1 cellular context compared by ENCODE assay signal in the genomic region with DNA sequence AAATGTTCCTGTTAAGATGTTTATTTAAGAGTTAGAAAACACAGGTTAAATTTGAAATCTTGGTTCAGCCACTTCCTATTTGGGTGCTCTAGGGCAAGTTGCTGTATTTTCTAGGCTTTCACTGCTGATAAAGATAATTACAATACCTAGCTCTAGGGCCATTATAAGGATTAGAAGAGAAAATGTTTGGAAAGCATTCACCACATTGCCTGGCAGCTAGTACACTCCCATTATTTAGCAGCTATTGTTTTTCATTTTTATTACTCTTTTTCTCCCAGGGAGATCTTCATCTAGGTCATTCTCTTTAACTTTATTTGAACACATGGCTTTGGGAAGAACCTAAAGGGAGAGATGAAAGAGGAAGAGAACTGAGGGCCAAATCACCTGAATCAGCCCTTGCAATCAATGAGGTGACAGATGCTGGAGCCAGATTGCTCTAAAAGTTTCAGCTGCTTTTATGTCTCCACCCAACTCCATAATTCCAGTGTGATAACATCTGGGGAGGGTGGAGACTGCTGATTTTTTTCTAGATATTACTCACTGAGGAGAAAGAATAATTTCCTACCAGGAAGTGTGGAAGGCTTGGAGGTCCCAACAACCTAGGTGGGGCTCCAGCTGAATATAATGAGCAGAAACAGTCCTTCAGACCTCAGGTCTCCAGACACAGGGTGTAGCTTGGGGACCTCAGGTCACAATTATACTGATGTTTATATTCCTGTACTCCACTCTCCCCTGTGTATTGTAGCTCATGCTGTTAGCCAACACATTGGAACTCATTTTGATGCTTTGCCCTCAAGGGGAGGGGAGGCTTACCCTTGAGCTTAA.
TF ChIP-seq lines count a peak whose summit lies in the region.

No MANE protein-coding gene starts in this region.

TF ChIP-seq in HEK293, 187 proteins besides CTCF, POLR2A, EP300 and RAD21 (continued from another document and continues in another):
- TF ChIP-seq, protein P1, sequence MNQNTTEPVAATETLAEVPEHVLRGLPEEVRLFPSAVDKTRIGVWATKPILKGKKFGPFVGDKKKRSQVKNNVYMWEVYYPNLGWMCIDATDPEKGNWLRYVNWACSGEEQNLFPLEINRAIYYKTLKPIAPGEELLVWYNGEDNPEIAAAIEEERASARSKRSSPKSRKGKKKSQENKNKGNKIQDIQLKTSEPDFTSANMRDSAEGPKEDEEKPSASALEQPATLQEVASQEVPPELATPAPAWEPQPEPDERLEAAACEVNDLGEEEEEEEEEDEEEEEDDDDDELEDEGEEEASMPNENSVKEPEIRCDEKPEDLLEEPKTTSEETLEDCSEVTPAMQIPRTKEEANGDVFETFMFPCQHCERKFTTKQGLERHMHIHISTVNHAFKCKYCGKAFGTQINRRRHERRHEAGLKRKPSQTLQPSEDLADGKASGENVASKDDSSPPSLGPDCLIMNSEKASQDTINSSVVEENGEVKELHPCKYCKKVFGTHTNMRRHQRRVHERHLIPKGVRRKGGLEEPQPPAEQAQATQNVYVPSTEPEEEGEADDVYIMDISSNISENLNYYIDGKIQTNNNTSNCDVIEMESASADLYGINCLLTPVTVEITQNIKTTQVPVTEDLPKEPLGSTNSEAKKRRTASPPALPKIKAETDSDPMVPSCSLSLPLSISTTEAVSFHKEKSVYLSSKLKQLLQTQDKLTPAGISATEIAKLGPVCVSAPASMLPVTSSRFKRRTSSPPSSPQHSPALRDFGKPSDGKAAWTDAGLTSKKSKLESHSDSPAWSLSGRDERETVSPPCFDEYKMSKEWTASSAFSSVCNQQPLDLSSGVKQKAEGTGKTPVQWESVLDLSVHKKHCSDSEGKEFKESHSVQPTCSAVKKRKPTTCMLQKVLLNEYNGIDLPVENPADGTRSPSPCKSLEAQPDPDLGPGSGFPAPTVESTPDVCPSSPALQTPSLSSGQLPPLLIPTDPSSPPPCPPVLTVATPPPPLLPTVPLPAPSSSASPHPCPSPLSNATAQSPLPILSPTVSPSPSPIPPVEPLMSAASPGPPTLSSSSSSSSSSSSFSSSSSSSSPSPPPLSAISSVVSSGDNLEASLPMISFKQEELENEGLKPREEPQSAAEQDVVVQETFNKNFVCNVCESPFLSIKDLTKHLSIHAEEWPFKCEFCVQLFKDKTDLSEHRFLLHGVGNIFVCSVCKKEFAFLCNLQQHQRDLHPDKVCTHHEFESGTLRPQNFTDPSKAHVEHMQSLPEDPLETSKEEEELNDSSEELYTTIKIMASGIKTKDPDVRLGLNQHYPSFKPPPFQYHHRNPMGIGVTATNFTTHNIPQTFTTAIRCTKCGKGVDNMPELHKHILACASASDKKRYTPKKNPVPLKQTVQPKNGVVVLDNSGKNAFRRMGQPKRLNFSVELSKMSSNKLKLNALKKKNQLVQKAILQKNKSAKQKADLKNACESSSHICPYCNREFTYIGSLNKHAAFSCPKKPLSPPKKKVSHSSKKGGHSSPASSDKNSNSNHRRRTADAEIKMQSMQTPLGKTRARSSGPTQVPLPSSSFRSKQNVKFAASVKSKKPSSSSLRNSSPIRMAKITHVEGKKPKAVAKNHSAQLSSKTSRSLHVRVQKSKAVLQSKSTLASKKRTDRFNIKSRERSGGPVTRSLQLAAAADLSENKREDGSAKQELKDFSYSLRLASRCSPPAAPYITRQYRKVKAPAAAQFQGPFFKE (tag by site-specific recombination; IDR thresholded peaks at IDR 0.05; ENCODE audit: borderline replicate concordance), result no peak
- TF ChIP-seq BCL11B (tag by site-specific recombination; IDR thresholded peaks at IDR 0.05; ENCODE audit: low read depth) (no peak), ZNF600 (tag by site-specific recombination; IDR thresholded peaks at IDR 0.05) (no peak), ZNF350 (tag by site-specific recombination; IDR thresholded peaks at IDR 0.05) (no peak), ZNF311 (tag by site-specific recombination; IDR thresholded peaks at IDR 0.05; ENCODE audit: borderline replicate concordance) (no peak), ZNF664 (tag by site-specific recombination; IDR thresholded peaks at IDR 0.05) (no peak), ZNF426 (tag by site-specific recombination; IDR thresholded peaks at IDR 0.05) (no peak), YY1 (tag by site-specific recombination; IDR thresholded peaks at IDR 0.05) (no peak), ZFP3 (tag by site-specific recombination; IDR thresholded peaks at IDR 0.05; ENCODE audit: low read depth) (no peak), ZNF501 (tag by site-specific recombination; IDR thresholded peaks at IDR 0.05) (no peak), WT1 (tag by site-specific recombination; IDR thresholded peaks at IDR 0.05) (peak; percentile 92), ZNF560 (tag by site-specific recombination; IDR thresholded peaks at IDR 0.05; ENCODE audit: borderline replicate concordance) (no peak), ZNF155 (tag by site-specific recombination; IDR thresholded peaks at IDR 0.05) (no peak), ZNF777 (tag by site-specific recombination; IDR thresholded peaks at IDR 0.05; ENCODE audit: borderline replicate concordance) (no peak), ZNF785 (tag by site-specific recombination; IDR thresholded peaks at IDR 0.05) (no peak), ZBTB17 (tag by site-specific recombination; IDR thresholded peaks at IDR 0.05) (peak; percentile 46; the same call in 1 of the 2 replicates), REPIN1 (tag by site-specific recombination; IDR thresholded peaks at IDR 0.05; ENCODE audit: low read depth) (no peak), HOXD13 (CRISPR knock-in tag; IDR thresholded peaks at IDR 0.05; ENCODE audit: borderline replicate concordance) (no peak), ZBTB48 (tag by site-specific recombination; IDR thresholded peaks at IDR 0.05) (no peak), ZFHX2 (tag by site-specific recombination; conservative IDR thresholded peaks at IDR 0.05) (no peak), OSR2 (tag by site-specific recombination; IDR thresholded peaks at IDR 0.05) (peak; percentile 58; the same call in 1 of the 2 replicates), ZNF169 (tag by site-specific recombination; IDR thresholded peaks at IDR 0.05) (no peak), ZNF830 (tag by site-specific recombination; IDR thresholded peaks at IDR 0.05; ENCODE audit: low read depth) (no peak), ZNF354C (tag by site-specific recombination; IDR thresholded peaks at IDR 0.05; ENCODE audit: borderline replicate concordance, low read depth) (no peak), ZNF121 (tag by site-specific recombination; IDR thresholded peaks at IDR 0.05) (no peak), ZNF248 (tag by site-specific recombination; IDR thresholded peaks at IDR 0.05) (no peak), ZNF423 (tag by site-specific recombination; IDR thresholded peaks at IDR 0.05) (no peak), ZNF76 (tag by site-specific recombination; IDR thresholded peaks at IDR 0.05; ENCODE audit: borderline replicate concordance, low read depth) (no peak), ZNF768 (tag by site-specific recombination; IDR thresholded peaks at IDR 0.05) (no peak), ZNF626 (tag by site-specific recombination; IDR thresholded peaks at IDR 0.05) (no peak), ZNF530 (tag by site-specific recombination; IDR thresholded peaks at IDR 0.05; ENCODE audit: low read depth) (no peak), GLI2 (tag by site-specific recombination; IDR thresholded peaks at IDR 0.05; ENCODE audit: borderline replicate concordance, low read depth) (peak; percentile 32; the same call in 1 of the 2 replicates), ZNF654 (tag by site-specific recombination; IDR thresholded peaks at IDR 0.05; ENCODE audit: low read depth) (no peak), ZNF558 (tag by site-specific recombination; IDR thresholded peaks at IDR 0.05) (no peak), GLI4 (tag by site-specific recombination; IDR thresholded peaks at IDR 0.05) (no peak), ZNF302 (tag by site-specific recombination; IDR thresholded peaks at IDR 0.05; ENCODE audit: low read depth) (no peak)
- TF ChIP-seq, protein P2, sequence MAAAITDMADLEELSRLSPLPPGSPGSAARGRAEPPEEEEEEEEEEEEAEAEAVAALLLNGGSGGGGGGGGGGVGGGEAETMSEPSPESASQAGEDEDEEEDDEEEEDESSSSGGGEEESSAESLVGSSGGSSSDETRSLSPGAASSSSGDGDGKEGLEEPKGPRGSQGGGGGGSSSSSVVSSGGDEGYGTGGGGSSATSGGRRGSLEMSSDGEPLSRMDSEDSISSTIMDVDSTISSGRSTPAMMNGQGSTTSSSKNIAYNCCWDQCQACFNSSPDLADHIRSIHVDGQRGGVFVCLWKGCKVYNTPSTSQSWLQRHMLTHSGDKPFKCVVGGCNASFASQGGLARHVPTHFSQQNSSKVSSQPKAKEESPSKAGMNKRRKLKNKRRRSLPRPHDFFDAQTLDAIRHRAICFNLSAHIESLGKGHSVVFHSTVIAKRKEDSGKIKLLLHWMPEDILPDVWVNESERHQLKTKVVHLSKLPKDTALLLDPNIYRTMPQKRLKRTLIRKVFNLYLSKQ (tag by site-specific recombination; IDR thresholded peaks at IDR 0.05; ENCODE audit: borderline replicate concordance), result no peak
- TF ChIP-seq, protein P3, sequence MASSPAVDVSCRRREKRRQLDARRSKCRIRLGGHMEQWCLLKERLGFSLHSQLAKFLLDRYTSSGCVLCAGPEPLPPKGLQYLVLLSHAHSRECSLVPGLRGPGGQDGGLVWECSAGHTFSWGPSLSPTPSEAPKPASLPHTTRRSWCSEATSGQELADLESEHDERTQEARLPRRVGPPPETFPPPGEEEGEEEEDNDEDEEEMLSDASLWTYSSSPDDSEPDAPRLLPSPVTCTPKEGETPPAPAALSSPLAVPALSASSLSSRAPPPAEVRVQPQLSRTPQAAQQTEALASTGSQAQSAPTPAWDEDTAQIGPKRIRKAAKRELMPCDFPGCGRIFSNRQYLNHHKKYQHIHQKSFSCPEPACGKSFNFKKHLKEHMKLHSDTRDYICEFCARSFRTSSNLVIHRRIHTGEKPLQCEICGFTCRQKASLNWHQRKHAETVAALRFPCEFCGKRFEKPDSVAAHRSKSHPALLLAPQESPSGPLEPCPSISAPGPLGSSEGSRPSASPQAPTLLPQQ (tag by site-specific recombination; IDR thresholded peaks at IDR 0.05), result no peak
- TF ChIP-seq, protein P4, sequence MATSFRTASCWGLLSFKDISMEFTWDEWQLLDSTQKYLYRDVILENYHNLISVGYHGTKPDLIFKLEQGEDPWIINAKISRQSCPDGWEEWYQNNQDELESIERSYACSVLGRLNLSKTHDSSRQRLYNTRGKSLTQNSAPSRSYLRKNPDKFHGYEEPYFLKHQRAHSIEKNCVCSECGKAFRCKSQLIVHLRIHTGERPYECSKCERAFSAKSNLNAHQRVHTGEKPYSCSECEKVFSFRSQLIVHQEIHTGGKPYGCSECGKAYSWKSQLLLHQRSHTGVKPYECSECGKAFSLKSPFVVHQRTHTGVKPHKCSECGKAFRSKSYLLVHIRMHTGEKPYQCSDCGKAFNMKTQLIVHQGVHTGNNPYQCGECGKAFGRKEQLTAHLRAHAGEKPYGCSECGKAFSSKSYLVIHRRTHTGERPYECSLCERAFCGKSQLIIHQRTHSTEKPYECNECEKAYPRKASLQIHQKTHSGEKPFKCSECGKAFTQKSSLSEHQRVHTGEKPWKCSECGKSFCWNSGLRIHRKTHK (tag by site-specific recombination; IDR thresholded peaks at IDR 0.05), result no peak
- TF ChIP-seq, protein P5, sequence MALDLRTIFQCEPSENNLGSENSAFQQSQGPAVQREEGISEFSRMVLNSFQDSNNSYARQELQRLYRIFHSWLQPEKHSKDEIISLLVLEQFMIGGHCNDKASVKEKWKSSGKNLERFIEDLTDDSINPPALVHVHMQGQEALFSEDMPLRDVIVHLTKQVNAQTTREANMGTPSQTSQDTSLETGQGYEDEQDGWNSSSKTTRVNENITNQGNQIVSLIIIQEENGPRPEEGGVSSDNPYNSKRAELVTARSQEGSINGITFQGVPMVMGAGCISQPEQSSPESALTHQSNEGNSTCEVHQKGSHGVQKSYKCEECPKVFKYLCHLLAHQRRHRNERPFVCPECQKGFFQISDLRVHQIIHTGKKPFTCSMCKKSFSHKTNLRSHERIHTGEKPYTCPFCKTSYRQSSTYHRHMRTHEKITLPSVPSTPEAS (tag by site-specific recombination; IDR thresholded peaks at IDR 0.05), result no peak
- TF ChIP-seq, protein P6, sequence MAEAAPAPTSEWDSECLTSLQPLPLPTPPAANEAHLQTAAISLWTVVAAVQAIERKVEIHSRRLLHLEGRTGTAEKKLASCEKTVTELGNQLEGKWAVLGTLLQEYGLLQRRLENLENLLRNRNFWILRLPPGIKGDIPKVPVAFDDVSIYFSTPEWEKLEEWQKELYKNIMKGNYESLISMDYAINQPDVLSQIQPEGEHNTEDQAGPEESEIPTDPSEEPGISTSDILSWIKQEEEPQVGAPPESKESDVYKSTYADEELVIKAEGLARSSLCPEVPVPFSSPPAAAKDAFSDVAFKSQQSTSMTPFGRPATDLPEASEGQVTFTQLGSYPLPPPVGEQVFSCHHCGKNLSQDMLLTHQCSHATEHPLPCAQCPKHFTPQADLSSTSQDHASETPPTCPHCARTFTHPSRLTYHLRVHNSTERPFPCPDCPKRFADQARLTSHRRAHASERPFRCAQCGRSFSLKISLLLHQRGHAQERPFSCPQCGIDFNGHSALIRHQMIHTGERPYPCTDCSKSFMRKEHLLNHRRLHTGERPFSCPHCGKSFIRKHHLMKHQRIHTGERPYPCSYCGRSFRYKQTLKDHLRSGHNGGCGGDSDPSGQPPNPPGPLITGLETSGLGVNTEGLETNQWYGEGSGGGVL (tag by site-specific recombination; IDR thresholded peaks at IDR 0.05), result no peak
- TF ChIP-seq, protein P7, sequence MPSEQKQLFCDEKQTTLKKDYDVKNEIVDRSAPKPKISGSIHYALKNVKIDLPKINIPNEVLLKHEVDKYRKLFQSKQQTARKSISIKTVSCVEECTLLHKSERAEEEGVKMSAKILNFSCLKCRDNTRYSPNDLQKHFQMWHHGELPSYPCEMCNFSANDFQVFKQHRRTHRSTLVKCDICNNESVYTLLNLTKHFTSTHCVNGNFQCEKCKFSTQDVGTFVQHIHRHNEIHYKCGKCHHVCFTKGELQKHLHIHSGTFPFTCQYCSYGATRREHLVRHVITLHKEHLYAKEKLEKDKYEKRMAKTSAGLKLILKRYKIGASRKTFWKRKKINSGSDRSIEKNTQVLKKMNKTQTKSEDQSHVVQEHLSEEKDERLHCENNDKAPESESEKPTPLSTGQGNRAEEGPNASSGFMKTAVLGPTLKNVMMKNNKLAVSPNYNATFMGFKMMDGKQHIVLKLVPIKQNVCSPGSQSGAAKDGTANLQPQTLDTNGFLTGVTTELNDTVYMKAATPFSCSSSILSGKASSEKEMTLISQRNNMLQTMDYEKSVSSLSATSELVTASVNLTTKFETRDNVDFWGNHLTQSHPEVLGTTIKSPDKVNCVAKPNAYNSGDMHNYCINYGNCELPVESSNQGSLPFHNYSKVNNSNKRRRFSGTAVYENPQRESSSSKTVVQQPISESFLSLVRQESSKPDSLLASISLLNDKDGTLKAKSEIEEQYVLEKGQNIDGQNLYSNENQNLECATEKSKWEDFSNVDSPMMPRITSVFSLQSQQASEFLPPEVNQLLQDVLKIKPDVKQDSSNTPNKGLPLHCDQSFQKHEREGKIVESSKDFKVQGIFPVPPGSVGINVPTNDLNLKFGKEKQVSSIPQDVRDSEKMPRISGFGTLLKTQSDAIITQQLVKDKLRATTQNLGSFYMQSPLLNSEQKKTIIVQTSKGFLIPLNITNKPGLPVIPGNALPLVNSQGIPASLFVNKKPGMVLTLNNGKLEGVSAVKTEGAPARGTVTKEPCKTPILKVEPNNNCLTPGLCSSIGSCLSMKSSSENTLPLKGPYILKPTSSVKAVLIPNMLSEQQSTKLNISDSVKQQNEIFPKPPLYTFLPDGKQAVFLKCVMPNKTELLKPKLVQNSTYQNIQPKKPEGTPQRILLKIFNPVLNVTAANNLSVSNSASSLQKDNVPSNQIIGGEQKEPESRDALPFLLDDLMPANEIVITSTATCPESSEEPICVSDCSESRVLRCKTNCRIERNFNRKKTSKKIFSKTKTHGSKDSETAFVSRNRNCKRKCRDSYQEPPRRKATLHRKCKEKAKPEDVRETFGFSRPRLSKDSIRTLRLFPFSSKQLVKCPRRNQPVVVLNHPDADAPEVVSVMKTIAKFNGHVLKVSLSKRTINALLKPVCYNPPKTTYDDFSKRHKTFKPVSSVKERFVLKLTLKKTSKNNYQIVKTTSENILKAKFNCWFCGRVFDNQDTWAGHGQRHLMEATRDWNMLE (tag by site-specific recombination; conservative IDR thresholded peaks at IDR 0.05; ENCODE audit: low read depth), result no peak
